Comparison of ENCODE assay signal across 29 cellular contexts in genomic region chr18:79873449-79874110, GRCh38.
DNase-seq lines count a peak whose midpoint lies in the region; ATAC-seq, FAIRE-seq and TF ChIP-seq lines count a peak whose summit lies in the region.
"Had no signal": no experiment of that assay in that cellular context is flagged by ENCODE, and none has a peak within 500 bp of the region (broad histone marks: within the 10 kb centered on the region; RNA-seq: fewer than 3 reads in every experiment).

No MANE protein-coding gene starts in this region.

- no TSS peak for BruUV-seq in K562 (replicated peaks; lab: Mats Ljungman, UMichigan)

- no peak overlapping the region for H3K4me3 Mint-ChIP-seq in activated T-cell treated with anti-CD3 and anti-CD28 coated beads, Interleukin-2, amount 50 U/mL, for 24 hours
- H3K4me3 Mint-ChIP-seq: B cell; CD8-positive, alpha-beta memory T cell; central memory CD8-positive, alpha-beta T cell; stimulated activated naive CD8-positive, alpha-beta T cell treated with anti-CD3 and anti-CD28 coated beads, Interleukin-15, amount 100 ng/mL, for 72 hours had no signal

- no peaks in the 10 kb centered on the region for H3K9me1 ChIP-seq in K562 (ENCODE audit: control insufficient read depth, insufficient read depth, low read length)

- TF ChIP-seq EP300 in K562 (IDR thresholded peaks at IDR 0.05; ENCODE audit: low read length), result no peak

- H4K20me1 ChIP-seq in K562 (replicated peaks; ENCODE audit: control insufficient read depth, insufficient read depth, low read length), result no peaks in the 10 kb centered on the region

- H3K4me1 ChIP-seq in K562 (replicated peaks in 1 of 2; ENCODE audit: control insufficient read depth in 2 of 2, insufficient read depth in 2 of 2, low read length in 2 of 2), result peaks cover 0 to 15% of the 10 kb centered on the region in 2 experiments; a peak in 2 of 5 replicates
- H3K4me1 ChIP-seq: prostate gland had no signal

- no peak for TF ChIP-seq POLR2A in K562 (conservative IDR thresholded peaks at IDR 0.05)

- peaks cover 2% of the 10 kb centered on the region for H3K27me3 Mint-ChIP-seq in activated T-cell treated with anti-CD3 and anti-CD28 coated beads, Interleukin-2, amount 50 U/mL, for 24 hours
- H3K27me3 Mint-ChIP-seq: B cell; central memory CD8-positive, alpha-beta T cell; stimulated activated naive CD8-positive, alpha-beta T cell treated with anti-CD3 and anti-CD28 coated beads, Interleukin-15, amount 100 ng/mL, for 72 hours had no signal

- H3K9me3 ChIP-seq in K562 (replicated peaks; ENCODE audit: control insufficient read depth, insufficient read depth, low read depth, low read length), result no peaks in the 10 kb centered on the region
- H3K9me3 ChIP-seq: neutrophil, prostate gland, tibial artery had no signal

- intact Hi-C loops in K562 (cut with micrococcal nuclease) (no loop called here), sciatic nerve (cut with DNase I) (no loop called here)

- no peak overlapping the region for H3K4me3 ChIP-seq in K562
- H3K4me3 ChIP-seq: dorsolateral prefrontal cortex, GM23248, prostate gland, skin epidermis, tibial artery had no signal

- peak; percentile 16 for DNase-seq in activated T-cell treated with anti-CD3 and anti-CD28 coated beads, Interleukin-2, amount 50 U/mL, for 24 hours
- DNase-seq in activated T-cell treated with anti-CD3 and anti-CD28 coated beads for 4 hours (no peak), K562 (ENCODE audit: extremely low read depth in 1 of 4, low spot score in 3 of 4) (no peak), islet precursor cell (peak; percentile 46), sciatic nerve (ENCODE audit: low spot score) (peak; percentile 61), ACHN (no peak), activated gamma-delta T cell (lab: John Stamatoyannopoulos, UW) (no peak)
- DNase-seq: activated CD4-positive, alpha-beta T cell treated with anti-CD3 and anti-CD28 coated beads, Interleukin-2, amount 50 U/mL, for 1 hour; CD8-positive, alpha-beta memory T cell; DMS 273 treated with DMSO at 0.1 percent for 48 hours; glutamatergic neuron; GM23248; kidney glomerular epithelial cell; MV-4-11; NCI-H146; NCI-H510A; PC-3; SHP77; stimulated activated naive CD8-positive, alpha-beta T cell treated with anti-CD3 and anti-CD28 coated beads, Interleukin-15, amount 100 ng/mL, for 72 hours; T1000; tibial artery had no signal

- no peaks in the 10 kb centered on the region for H3K9me3 Mint-ChIP-seq in activated T-cell treated with anti-CD3 and anti-CD28 coated beads, Interleukin-2, amount 50 U/mL, for 24 hours
- H3K9me3 Mint-ChIP-seq: CD8-positive, alpha-beta memory T cell; central memory CD8-positive, alpha-beta T cell had no signal

- H3K27ac ChIP-seq in K562 (ENCODE audit: extremely low read depth, low read depth, low read length), result no peak overlapping the region
- H3K27ac ChIP-seq: dorsolateral prefrontal cortex, GM23248, neutrophil, prostate gland, skin epidermis, tibial artery had no signal

- CTCF ChIA-PET in K562 (lab: Yijun Ruan, JAX; ENCODE audit: low intra/inter-chr PET ratio), result interaction anchor here (0.6 kb wide), 1 partner anchor 237 kb away, joined by 3 read pairs; no protein-coding TSS in a partner anchor

- H3K27ac Mint-ChIP-seq in activated T-cell treated with anti-CD3 and anti-CD28 coated beads, Interleukin-2, amount 50 U/mL, for 24 hours, result no peak overlapping the region
- H3K27ac Mint-ChIP-seq: B cell; CD8-positive, alpha-beta memory T cell had no signal

- peaks cover 25 to 85% of the 10 kb centered on the region in 2 experiments; a peak in 4 of 5 replicates for H3K27me3 ChIP-seq in K562 (ENCODE audit: control insufficient read depth in 2 of 2, insufficient read depth in 2 of 2, low read length in 2 of 2)

- POLR2A ChIA-PET in K562 (lab: Yijun Ruan, JAX), result interaction anchor here (1.1 kb wide), 1 partner anchor 12 kb away, joined by 3 read pairs; no protein-coding TSS in a partner anchor

- H3K36me3 ChIP-seq in K562 (ENCODE audit: control insufficient read depth, insufficient read depth, low read length), result no peaks in the 10 kb centered on the region
- H3K36me3 ChIP-seq: neutrophil, prostate gland, tibial artery had no signal

- H2AFZ ChIP-seq in K562 (ENCODE audit: low read depth, low read length), result no peak overlapping the region
- H2AFZ ChIP-seq: GM23248 had no signal

- TF ChIP-seq CTCF in K562 (IDR thresholded peaks at IDR 0.05 in 2 of 3, conservative IDR thresholded peaks at IDR 0.05 in 1 of 3; ENCODE audit: insufficient read depth in 2 of 3, low read depth in 1 of 3, low read length in 3 of 3), result no peak

- no peak for FAIRE-seq in K562 (lab: Jason Lieb, UNC)
- FAIRE-seq: A204.1 had no signal

- ATAC-seq in K562, result peak; percentile 16; the same call in 1 of the 3 replicates
- ATAC-seq in sciatic nerve, result peak; percentile 72
- ATAC-seq in SK-N-SH treated with all-trans-retinoic acid at 6 μM for 48 hours, result no peak
- ATAC-seq: PC-3; stimulated activated naive CD8-positive, alpha-beta T cell treated with anti-CD3 and anti-CD28 coated beads, Interleukin-15, amount 100 ng/mL, for 72 hours had no signal

- no peaks in the 10 kb centered on the region for H3K79me2 ChIP-seq in K562 (ENCODE audit: control insufficient read depth, insufficient read depth, low read length)

- H3K4me1 Mint-ChIP-seq in activated T-cell treated with anti-CD3 and anti-CD28 coated beads, Interleukin-2, amount 50 U/mL, for 24 hours (ENCODE audit: low read depth), result no peaks in the 10 kb centered on the region
- H3K4me1 Mint-ChIP-seq: B cell; CD8-positive, alpha-beta memory T cell; central memory CD8-positive, alpha-beta T cell; stimulated activated naive CD8-positive, alpha-beta T cell treated with anti-CD3 and anti-CD28 coated beads, Interleukin-15, amount 100 ng/mL, for 72 hours had no signal

- no peaks in the 10 kb centered on the region for H3K36me3 Mint-ChIP-seq in activated T-cell treated with anti-CD3 and anti-CD28 coated beads, Interleukin-2, amount 50 U/mL, for 24 hours (ENCODE audit: low read depth)
- H3K36me3 Mint-ChIP-seq: CD8-positive, alpha-beta memory T cell had no signal

- no peak overlapping the region for H3K4me2 ChIP-seq in K562 (ENCODE audit: insufficient read depth, low read length)

- no peak for TF ChIP-seq RAD21 in K562 (CRISPR knock-in tag; conservative IDR thresholded peaks at IDR 0.05 in 1 of 2, IDR thresholded peaks at IDR 0.05 in 1 of 2)

- H3K9ac ChIP-seq in K562 (ENCODE audit: insufficient read depth in 1 of 2, low read depth in 2 of 2, low read length in 2 of 2), result 0 out of 4 replicates have a peak overlapping the region, but pooled peaks of 1 of the 2 experiments have one; percentile 13
- H3K9ac ChIP-seq: GM23248 had no signal

- in situ Hi-C loops in K562 (cut with MboI), result no loop called here
- in situ Hi-C loops in ACHN (cut with HindIII; ENCODE audit: low pct_ligation_motif_present, low pct_unique_long_range_greater_than_20kb, low sequenced_read_pairs), result no loop called here

- whole genome bisulfite sequencing in K562 (ENCODE audit: insufficient coverage, low coverage, missing lambda C conversion rate), result 2% methylated on average over 16 of the region's 34 CpGs

TF ChIP-seq in K562, 482 proteins besides CTCF, POLR2A, EP300 and RAD21 (continues in another document):
- TF ChIP-seq CCNT2 (IDR thresholded peaks at IDR 0.05; ENCODE audit: borderline replicate concordance, extremely low read depth, insufficient read length, low read depth, low read length), result no peak
- TF ChIP-seq CBFA2T3 (IDR thresholded peaks at IDR 0.05), result no peak
- no peak for TF ChIP-seq ZBTB2 (IDR thresholded peaks at IDR 0.05)

TF ChIP-seq in SK-N-SH treated with all-trans-retinoic acid at 6 μM for 48 hours, 23 proteins besides CTCF, POLR2A, EP300 and RAD21 (continues in another document):
- TF ChIP-seq TCF4 (CRISPR knock-in tag; IDR thresholded peaks at IDR 0.05; ENCODE audit: borderline replicate concordance) (no peak), POU6F1 (CRISPR knock-in tag; IDR thresholded peaks at IDR 0.05; ENCODE audit: borderline replicate concordance, low read depth) (no peak), ZNF8 (CRISPR knock-in tag; IDR thresholded peaks at IDR 0.05) (no peak), ZFP3 (CRISPR knock-in tag; IDR thresholded peaks at IDR 0.05) (no peak), RARB (CRISPR knock-in tag; IDR thresholded peaks at IDR 0.05) (no peak), OSR1 (CRISPR knock-in tag; IDR thresholded peaks at IDR 0.05) (no peak), CSRNP3 (CRISPR knock-in tag; IDR thresholded peaks at IDR 0.05) (no peak), ZC3H10 (CRISPR knock-in tag; IDR thresholded peaks at IDR 0.05) (no peak), ARNTL (CRISPR knock-in tag; IDR thresholded peaks at IDR 0.05; ENCODE audit: borderline replicate concordance, low read depth) (no peak)

Comparison
In these comparisons a context has a peak if more than half of its experiments do, and no peak if none do; other contexts are left out.
1. DNase-seq: peak in activated T-cell treated with anti-CD3 and anti-CD28 coated beads, Interleukin-2, amount 50 U/mL, for 24 hours (single experiment), islet precursor cell (single experiment) and sciatic nerve (single experiment); none in activated T-cell treated with anti-CD3 and anti-CD28 coated beads for 4 hours (single experiment), K562 (0 of 4), ACHN (single experiment) and activated gamma-delta T cell (single experiment).